ENCODE assay signal across 32 cellular contexts in genomic region chr1:47999097-47999496, GRCh38. TPM values are rescaled to one million over a fixed set of nuclear protein-coding genes. Genes with fewer than 3 reads are reported as not detected.
"Had no signal": no experiment of that assay in that cellular context is flagged by ENCODE, and none has a peak within 500 bp of the region (broad histone marks: within the 10 kb centered on the region; RNA-seq: fewer than 3 reads in every experiment).

No MANE protein-coding gene starts in this region.

- ATAC-seq: activated CD8-positive, alpha-beta T cell treated with anti-CD3 and anti-CD28 coated beads for 36 hours; activated naive CD8-positive, alpha-beta T cell treated with anti-CD3 and anti-CD28 coated beads, Interleukin-2, amount 50 U/mL, for 24 hours; body of pancreas; esophagus mucosa; WTC11 had no signal

- H3K36me3 ChIP-seq: adrenal gland, cardiac muscle cell had no signal

- DNase-seq: activated CD4-positive, alpha-beta T cell treated with anti-CD3 and anti-CD28 coated beads for 1 hour; activated CD4-positive, alpha-beta T cell treated with anti-CD3 and anti-CD28 coated beads for 4 hours; activated CD4-positive, alpha-beta T cell treated with anti-CD3 and anti-CD28 coated beads, Interleukin-2, amount 10 ng/mL, durations not matched to agents 7 days and 5 days; activated CD4-positive, alpha-beta T cell treated with anti-CD3 and anti-CD28 coated beads, Interleukin-2, amount 50 U/mL, for 48 hours; activated CD8-positive, alpha-beta memory T cell treated with anti-CD3 and anti-CD28 coated beads for 24 hours; activated CD8-positive, alpha-beta T cell treated with anti-CD3 and anti-CD28 coated beads for 36 hours; activated effector memory CD4-positive, alpha-beta T cell treated with anti-CD3 and anti-CD28 coated beads, Interleukin-2, amount 50 U/mL, for 16 hours; activated naive CD4-positive, alpha-beta T cell treated with anti-CD3 and anti-CD28 coated beads for 36 hours; activated naive CD8-positive, alpha-beta T cell treated with anti-CD3 and anti-CD28 coated beads for 36 hours; activated naive CD8-positive, alpha-beta T cell treated with anti-CD3 and anti-CD28 coated beads, Interleukin-2, amount 50 U/mL, for 24 hours; activated T-cell treated with anti-CD3 and anti-CD28 coated beads, Interleukin-2, amount 50 U/mL, for 1 hour; activated T-cell treated with anti-CD3 and anti-CD28 coated beads, Interleukin-2, amount 50 U/mL, for 48 hours; amygdala; aorta; body of pancreas; central memory CD4-positive, alpha-beta T cell; dorsolateral prefrontal cortex; effector CD4-positive, alpha-beta T cell; foreskin fibroblast; head of caudate nucleus; T-helper 2 cell had no signal

- H3K27ac ChIP-seq: adrenal gland, body of pancreas, cardiac muscle cell, coronary artery, dorsolateral prefrontal cortex, VCaP had no signal

- H3K9me3 ChIP-seq: adrenal gland, body of pancreas had no signal

- H3K4me3 ChIP-seq: adrenal gland, body of pancreas, cardiac muscle cell, coronary artery, dorsolateral prefrontal cortex had no signal

- FAIRE-seq: frontal cortex, TTC549 had no signal

RNA-seq across cellular contexts. Expression of gene TRABD2B, which starts 1.9 kb away (rescaled TPM):
- total RNA-seq: activated CD4-positive, alpha-beta T cell treated with anti-CD3 and anti-CD28 coated beads, Interleukin-2, amount 10 ng/mL, durations not matched to agents 7 days and 5 days; activated CD8-positive, alpha-beta T cell treated with anti-CD3 and anti-CD28 coated beads for 36 hours; activated naive CD4-positive, alpha-beta T cell treated with anti-CD3 and anti-CD28 coated beads for 36 hours; activated naive CD8-positive, alpha-beta T cell treated with anti-CD3 and anti-CD28 coated beads for 36 hours; activated T-helper 1 cell treated with anti-CD3 and anti-CD28 coated beads, Interleukin-12 subunit alpha, Interleukin-12 subunit beta, Interleukin-2, Interleukin-4 antibody, amounts not matched to agents 30 ng/mL and 10 ng/mL and 1 ng/mL, durations not matched to agents 14 hours and 24 hours and 36 hours; activated T-helper 2 cell treated with anti-CD3 and anti-CD28 coated beads, Interferon-gamma antibody, Interleukin-2, Interleukin-4, amounts not matched to agents 10 μg/mL and 5 μg/mL and 100 μg/mL, durations not matched to agents 14 hours and 24 hours and 36 hours; T-helper 1 cell treated with Interleukin-12 subunit alpha and Interleukin-12 subunit beta and Interleukin-4 antibody, amounts not matched to agents 30 ng/mL and 1 ng/mL, for 36 hours had no signal
